7 cellular contexts compared by ENCODE assay signal in genomic region chr11:3860898-3861393, GRCh38. TPM values are rescaled to one million over a fixed set of nuclear protein-coding genes. Genes with fewer than 3 reads are reported as not detected.
DNase-seq lines count a peak whose midpoint lies in the region; ATAC-seq, FAIRE-seq and TF ChIP-seq lines count a peak whose summit lies in the region.
"Not testable (repeated sequence)": the region's sequence is repeated elsewhere in the genome, so short reads cannot be mapped to it uniquely, and the experiment has no call there.

No MANE protein-coding gene starts in this region.

- intact Hi-C loops in right lobe of liver (cut with DNase I): not testable (repeated sequence)

- TF ChIP-seq POLR2A in right lobe of liver (IDR thresholded peaks at IDR 0.05): not testable (repeated sequence)

- not testable (repeated sequence) for H3K27me3 ChIP-seq in SJSA1 (replicated peaks); right lobe of liver

- H3K36me3 Mint-ChIP-seq in activated CD4-positive, alpha-beta memory T cell treated with anti-CD3 and anti-CD28 coated beads, Interleukin-2, amount 10 ng/mL, durations not matched to agents 7 days and 5 days (ENCODE audit: low read depth): peaks cover 46% of the 10 kb centered on the region
- H3K36me3 Mint-ChIP-seq in activated naive CD8-positive, alpha-beta T cell treated with anti-CD3 and anti-CD28 coated beads, Interleukin-2, amount 50 U/mL, for 24 hours (ENCODE audit: low read depth): peaks cover 11% of the 10 kb centered on the region

- H3K27ac Mint-ChIP-seq in activated CD4-positive, alpha-beta memory T cell treated with anti-CD3 and anti-CD28 coated beads, Interleukin-2, amount 10 ng/mL, durations not matched to agents 7 days and 5 days: peak overlapping the region; percentile 87
- H3K27ac Mint-ChIP-seq in activated naive CD8-positive, alpha-beta T cell treated with anti-CD3 and anti-CD28 coated beads, Interleukin-2, amount 50 U/mL, for 24 hours: peak overlapping the region; percentile 94

- POLR2A ChIA-PET in activated CD4-positive, alpha-beta memory T cell treated with anti-CD3 and anti-CD28 coated beads, Interleukin-2, amount 10 ng/mL, durations not matched to agents 7 days and 5 days (lab: Charles Lee): interaction anchor here (1.0 to 15.0 kb wide), 6 partner anchors 20 to 235 kb away, joined by 3 to 639 read pairs (median 8); partner anchors contain the start of gene RHOG

- H3K36me3 ChIP-seq in KOPT-K1 (ENCODE audit: insufficient read depth, low read length); SJSA1; right lobe of liver: not testable (repeated sequence)

- H3K4me3 Mint-ChIP-seq in activated CD4-positive, alpha-beta memory T cell treated with anti-CD3 and anti-CD28 coated beads, Interleukin-2, amount 10 ng/mL, durations not matched to agents 7 days and 5 days: peak overlapping the region; percentile 97
- peak overlapping the region; percentile 93 for H3K4me3 Mint-ChIP-seq in activated naive CD8-positive, alpha-beta T cell treated with anti-CD3 and anti-CD28 coated beads, Interleukin-2, amount 50 U/mL, for 24 hours

- DNase-seq in GM18507 (ENCODE audit: extremely low spot score, insufficient read length, low read depth); right lobe of liver: not testable (repeated sequence)
- DNase-seq in SJSA1 (ENCODE audit: low read depth in 1 of 2, low spot score in 2 of 2): peak in 1 of 2 experiments; percentile 33
- peak; percentile 63 for DNase-seq in activated CD4-positive, alpha-beta memory T cell treated with anti-CD3 and anti-CD28 coated beads, Interleukin-2, amount 10 ng/mL, durations not matched to agents 7 days and 5 days
- DNase-seq in activated naive CD8-positive, alpha-beta T cell treated with anti-CD3 and anti-CD28 coated beads, Interleukin-2, amount 50 U/mL, for 24 hours: peak; percentile 41
- DNase-seq in stimulated activated CD4-positive, alpha-beta T cell treated with anti-CD3 and anti-CD28 coated beads, Interleukin-15, amount 100 ng/mL, for 24 hours: peak; percentile 52

- CTCF ChIA-PET in activated CD4-positive, alpha-beta memory T cell treated with anti-CD3 and anti-CD28 coated beads, Interleukin-2, amount 10 ng/mL, durations not matched to agents 7 days and 5 days (lab: Charles Lee): interaction anchor here (0.8 to 11.3 kb wide), 6 partner anchors 9 to 212 kb away, joined by 3 to 222 read pairs (median 22); partner anchors contain the start of gene RHOG

- 72% methylated on average over 4 of the region's 4 CpGs for WGBS in right lobe of liver (ENCODE audit: insufficient coverage, low coverage, low lambda C conversion rate, missing lambda C conversion rate)

- H3K4me1 ChIP-seq in SJSA1 (replicated peaks): peaks cover 66% of the 10 kb centered on the region
- peaks cover 0 to 73% (median 27%) of the 10 kb centered on the region in 4 donors for H3K4me1 ChIP-seq in right lobe of liver

- peak; percentile 69 for ATAC-seq in activated naive CD8-positive, alpha-beta T cell treated with anti-CD3 and anti-CD28 coated beads, Interleukin-2, amount 50 U/mL, for 24 hours
- peak; percentile 38 to 60 (median 44) for ATAC-seq in right lobe of liver

- H3K27ac ChIP-seq in KOPT-K1 (ENCODE audit: low read depth, low read length, poor library complexity, severe bottlenecking) (peak overlapping the region; percentile 92), SJSA1 (peak overlapping the region; percentile 50), right lobe of liver (peak overlapping the region in 1 of 3 donors; percentile 1)

- peak; percentile 39 for FAIRE-seq in GM18507 (lab: Jason Lieb, UNC)

- not testable (repeated sequence) for H3K9me3 Mint-ChIP-seq in activated CD4-positive, alpha-beta memory T cell treated with anti-CD3 and anti-CD28 coated beads, Interleukin-2, amount 10 ng/mL, durations not matched to agents 7 days and 5 days; activated naive CD8-positive, alpha-beta T cell treated with anti-CD3 and anti-CD28 coated beads, Interleukin-2, amount 50 U/mL, for 24 hours

- TF ChIP-seq CTCF in right lobe of liver (IDR thresholded peaks at IDR 0.05): not testable (repeated sequence)

- H3K4me3 ChIP-seq in SJSA1, right lobe of liver: not testable (repeated sequence)

- peaks cover 75% of the 10 kb centered on the region for H3K4me1 Mint-ChIP-seq in activated CD4-positive, alpha-beta memory T cell treated with anti-CD3 and anti-CD28 coated beads, Interleukin-2, amount 10 ng/mL, durations not matched to agents 7 days and 5 days
- H3K4me1 Mint-ChIP-seq in activated naive CD8-positive, alpha-beta T cell treated with anti-CD3 and anti-CD28 coated beads, Interleukin-2, amount 50 U/mL, for 24 hours: peaks cover 85% of the 10 kb centered on the region

- H3K27me3 Mint-ChIP-seq in activated CD4-positive, alpha-beta memory T cell treated with anti-CD3 and anti-CD28 coated beads, Interleukin-2, amount 10 ng/mL, durations not matched to agents 7 days and 5 days; activated naive CD8-positive, alpha-beta T cell treated with anti-CD3 and anti-CD28 coated beads, Interleukin-2, amount 50 U/mL, for 24 hours: not testable (repeated sequence)

- H3K9me3 ChIP-seq in KOPT-K1 (ENCODE audit: insufficient read depth, low read length, poor library complexity, severe bottlenecking); SJSA1 (replicated peaks); right lobe of liver: not testable (repeated sequence)

RNA-seq across cellular contexts. Expression of gene STIM1, which starts 5.5 kb away (rescaled TPM):
- total RNA-seq in SJSA1 (2014; rRNA removed; shearing (Covaris generic)): 87.2 and 99.9 TPM in 2 replicates
- 100 to 1,000 TPM; 111 to 113 TPM for total RNA-seq in activated CD4-positive, alpha-beta memory T cell treated with anti-CD3 and anti-CD28 coated beads, Interleukin-2, amount 10 ng/mL, durations not matched to agents 7 days and 5 days
- total RNA-seq in right lobe of liver: 10 to 100 TPM; 36.4 to 48.0 (median 40.5) TPM

RNA-seq across cellular contexts. Expression of gene RHOG, which starts 20.2 kb away (rescaled TPM):
- 22.1 and 39.9 TPM in 2 replicates for total RNA-seq in SJSA1 (2014; rRNA removed; shearing (Covaris generic))
- 100 to 1,000 TPM; 192 to 201 TPM for total RNA-seq in activated CD4-positive, alpha-beta memory T cell treated with anti-CD3 and anti-CD28 coated beads, Interleukin-2, amount 10 ng/mL, durations not matched to agents 7 days and 5 days
- total RNA-seq in right lobe of liver: 10 to 100 TPM; 13.9 to 31.5 (median 22.0) TPM

RNA-seq across cellular contexts. Expression of gene PGAP2, which starts 52.6 kb away (rescaled TPM):
- total RNA-seq in SJSA1 (2014; rRNA removed; shearing (Covaris generic)): 6.7 and 16.1 TPM in 2 replicates
- 10 to 100 TPM; 18.0 to 19.0 TPM for total RNA-seq in activated CD4-positive, alpha-beta memory T cell treated with anti-CD3 and anti-CD28 coated beads, Interleukin-2, amount 10 ng/mL, durations not matched to agents 7 days and 5 days
- total RNA-seq in right lobe of liver: 10 to 100 TPM; 14.8 to 26.8 (median 17.9) TPM
